1 cellular context compared by ENCODE assay signal in the genomic region with DNA sequence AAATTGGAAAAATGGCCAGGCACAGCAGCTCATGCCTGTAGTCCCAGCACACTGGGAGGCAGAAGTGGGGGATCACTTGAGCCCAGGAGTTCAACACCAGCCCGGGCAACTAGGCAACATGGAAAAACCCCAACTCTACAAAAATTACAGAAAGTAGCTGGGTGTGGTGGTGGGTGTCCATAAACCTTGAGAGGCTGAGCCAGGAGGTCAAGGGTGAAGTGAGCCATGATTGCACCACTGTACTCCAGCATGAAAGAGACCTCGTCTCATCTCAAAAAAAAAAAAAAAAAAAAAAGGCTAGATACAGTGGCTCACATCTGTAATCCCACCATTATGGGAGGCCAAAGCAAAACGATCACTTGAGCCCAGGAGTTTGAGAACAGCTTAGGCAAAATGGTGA.
TF ChIP-seq lines count a peak whose summit lies in the region.

No MANE protein-coding gene starts in this region.

TF ChIP-seq in K562, 482 proteins besides CTCF, POLR2A, EP300 and RAD21:
- no peak for TF ChIP-seq ZNF23 (CRISPR knock-in tag; IDR thresholded peaks at IDR 0.05)
- TF ChIP-seq ZNF830 (CRISPR knock-in tag; IDR thresholded peaks at IDR 0.05), result no peak
- TF ChIP-seq, protein P1, sequence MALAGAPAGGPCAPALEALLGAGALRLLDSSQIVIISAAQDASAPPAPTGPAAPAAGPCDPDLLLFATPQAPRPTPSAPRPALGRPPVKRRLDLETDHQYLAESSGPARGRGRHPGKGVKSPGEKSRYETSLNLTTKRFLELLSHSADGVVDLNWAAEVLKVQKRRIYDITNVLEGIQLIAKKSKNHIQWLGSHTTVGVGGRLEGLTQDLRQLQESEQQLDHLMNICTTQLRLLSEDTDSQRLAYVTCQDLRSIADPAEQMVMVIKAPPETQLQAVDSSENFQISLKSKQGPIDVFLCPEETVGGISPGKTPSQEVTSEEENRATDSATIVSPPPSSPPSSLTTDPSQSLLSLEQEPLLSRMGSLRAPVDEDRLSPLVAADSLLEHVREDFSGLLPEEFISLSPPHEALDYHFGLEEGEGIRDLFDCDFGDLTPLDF (CRISPR knock-in tag; IDR thresholded peaks at IDR 0.05), result no peak
- no peak for TF ChIP-seq GABPB1 (CRISPR knock-in tag; IDR thresholded peaks at IDR 0.05)
- TF ChIP-seq SMAD1 (IDR thresholded peaks at IDR 0.05; ENCODE audit: low read depth, low read length, partially characterized antibody), result no peak
- TF ChIP-seq SAFB2 (IDR thresholded peaks at IDR 0.05; ENCODE audit: borderline replicate concordance, low read depth, low read length, severe bottlenecking), result no peak
- TF ChIP-seq, protein P2, sequence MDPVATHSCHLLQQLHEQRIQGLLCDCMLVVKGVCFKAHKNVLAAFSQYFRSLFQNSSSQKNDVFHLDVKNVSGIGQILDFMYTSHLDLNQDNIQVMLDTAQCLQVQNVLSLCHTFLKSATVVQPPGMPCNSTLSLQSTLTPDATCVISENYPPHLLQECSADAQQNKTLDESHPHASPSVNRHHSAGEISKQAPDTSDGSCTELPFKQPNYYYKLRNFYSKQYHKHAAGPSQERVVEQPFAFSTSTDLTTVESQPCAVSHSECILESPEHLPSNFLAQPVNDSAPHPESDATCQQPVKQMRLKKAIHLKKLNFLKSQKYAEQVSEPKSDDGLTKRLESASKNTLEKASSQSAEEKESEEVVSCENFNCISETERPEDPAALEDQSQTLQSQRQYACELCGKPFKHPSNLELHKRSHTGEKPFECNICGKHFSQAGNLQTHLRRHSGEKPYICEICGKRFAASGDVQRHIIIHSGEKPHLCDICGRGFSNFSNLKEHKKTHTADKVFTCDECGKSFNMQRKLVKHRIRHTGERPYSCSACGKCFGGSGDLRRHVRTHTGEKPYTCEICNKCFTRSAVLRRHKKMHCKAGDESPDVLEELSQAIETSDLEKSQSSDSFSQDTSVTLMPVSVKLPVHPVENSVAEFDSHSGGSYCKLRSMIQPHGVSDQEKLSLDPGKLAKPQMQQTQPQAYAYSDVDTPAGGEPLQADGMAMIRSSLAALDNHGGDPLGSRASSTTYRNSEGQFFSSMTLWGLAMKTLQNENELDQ (CRISPR knock-in tag; IDR thresholded peaks at IDR 0.05; ENCODE audit: borderline replicate concordance), result no peak
- TF ChIP-seq, protein P3, sequence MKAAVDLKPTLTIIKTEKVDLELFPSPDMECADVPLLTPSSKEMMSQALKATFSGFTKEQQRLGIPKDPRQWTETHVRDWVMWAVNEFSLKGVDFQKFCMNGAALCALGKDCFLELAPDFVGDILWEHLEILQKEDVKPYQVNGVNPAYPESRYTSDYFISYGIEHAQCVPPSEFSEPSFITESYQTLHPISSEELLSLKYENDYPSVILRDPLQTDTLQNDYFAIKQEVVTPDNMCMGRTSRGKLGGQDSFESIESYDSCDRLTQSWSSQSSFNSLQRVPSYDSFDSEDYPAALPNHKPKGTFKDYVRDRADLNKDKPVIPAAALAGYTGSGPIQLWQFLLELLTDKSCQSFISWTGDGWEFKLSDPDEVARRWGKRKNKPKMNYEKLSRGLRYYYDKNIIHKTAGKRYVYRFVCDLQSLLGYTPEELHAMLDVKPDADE (conservative IDR thresholded peaks at IDR 0.05; ENCODE audit: control insufficient read depth, low read depth, low read length), result no peak
